Comparison of ENCODE assay signal across 9 cellular contexts in the genomic region with DNA sequence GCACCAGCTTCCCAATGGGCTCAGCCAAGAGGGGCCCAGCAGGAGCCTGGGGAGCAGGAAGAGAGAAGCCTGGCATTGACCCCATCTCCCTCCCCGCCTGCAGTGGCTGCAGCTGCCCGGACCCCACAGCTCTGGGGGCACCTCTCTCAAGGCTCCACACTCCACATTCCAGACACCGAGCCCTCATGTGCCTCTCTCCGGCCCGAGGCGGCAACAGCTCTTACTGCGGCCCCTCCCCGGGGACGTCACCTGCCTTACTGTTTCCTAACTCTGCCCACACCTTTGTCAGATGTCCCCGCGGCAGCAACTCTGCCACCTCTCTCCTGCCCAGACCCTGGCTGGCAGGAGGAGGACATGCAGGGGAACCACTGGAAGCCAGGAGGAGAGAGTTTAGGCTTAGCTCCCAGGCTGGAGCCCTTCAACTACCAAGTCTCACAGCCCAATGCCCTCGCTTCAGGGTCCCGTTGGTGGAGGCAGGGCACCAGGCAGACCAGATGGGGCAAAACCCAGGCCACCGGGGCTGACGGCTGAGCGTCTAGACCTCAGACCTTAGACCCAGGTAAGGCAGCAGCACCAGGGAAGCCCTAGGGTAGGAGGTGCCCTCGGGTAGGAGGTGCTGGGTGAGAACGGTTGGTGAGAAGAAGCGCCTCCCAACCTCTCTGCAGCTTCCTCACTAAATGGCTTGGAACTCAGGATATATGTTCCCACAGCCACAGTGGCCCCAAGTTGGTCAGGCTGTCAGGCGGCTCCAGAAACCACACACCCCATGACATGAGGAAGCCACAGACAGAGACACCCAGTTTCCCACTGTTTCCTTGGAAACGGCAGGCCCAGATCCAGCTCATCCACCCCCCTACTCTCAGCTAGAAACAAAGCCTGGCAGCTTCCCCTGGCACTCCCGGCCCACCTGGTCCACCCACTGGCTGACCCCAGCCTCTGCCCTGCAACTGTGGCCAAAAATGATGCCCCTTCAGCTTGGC. TPM values are rescaled to one million over a fixed set of nuclear protein-coding genes. Genes with fewer than 3 reads are reported as not detected.
DNase-seq lines count a peak whose midpoint lies in the region; ATAC-seq and TF ChIP-seq lines count a peak whose summit lies in the region.
"Had no signal": no experiment of that assay in that cellular context is flagged by ENCODE, and none has a peak within 500 bp of the region (broad histone marks: within the 10 kb centered on the region; RNA-seq: fewer than 3 reads in every experiment).

No MANE protein-coding gene starts in this region.

- no peaks in the 10 kb centered on the region for H3K9me3 Mint-ChIP-seq in Calu3 (ENCODE audit: low read depth, unreplicated experiment)
- H3K9me3 Mint-ChIP-seq in endodermal cell, result no peaks in the 10 kb centered on the region

- TF ChIP-seq POLR2A in NB4 (IDR thresholded peaks at IDR 0.05; ENCODE audit: extremely low read depth, insufficient read length), result no peak

- intact Hi-C loops in Calu3 (cut with micrococcal nuclease; ENCODE audit: unreplicated experiment), result loop anchor here (5.0 kb wide), 2 partner anchors 39 to 321 kb away; no protein-coding TSS in a partner anchor

- no peak overlapping the region for H3K27ac Mint-ChIP-seq in Calu3 (ENCODE audit: unreplicated experiment)
- no peak overlapping the region for H3K27ac Mint-ChIP-seq in endodermal cell

- H3K4me3 ChIP-seq in NB4 (ENCODE audit: low read depth, low read length), result no peak overlapping the region
- peak overlapping the region; percentile 86 for H3K4me3 ChIP-seq in endodermal cell (ENCODE audit: low read length)
- H3K4me3 ChIP-seq in parathyroid adenoma (ENCODE audit: low read depth, low read length), result no peak overlapping the region

- no peaks in the 10 kb centered on the region for H3K9me3 ChIP-seq in endodermal cell (ENCODE audit: control insufficient read depth, low read length)
- H3K9me3 ChIP-seq in parathyroid adenoma (ENCODE audit: control insufficient read depth, low read length), result no peaks in the 10 kb centered on the region

- 93 to 95% methylated on average over 9 to 22 of the region's 22 CpGs for WGBS in endodermal cell (ENCODE audit: insufficient coverage in 1 of 2, insufficient read length in 1 of 2), 2 experiments

- no peak overlapping the region for H3K9ac ChIP-seq in endodermal cell (ENCODE audit: extremely low read depth, low read length, poor library complexity, severe bottlenecking)
- no peak overlapping the region for H3K9ac ChIP-seq in parathyroid adenoma

- DNase-seq in Calu3 (no peak), NB4 (ENCODE audit: low read depth) (peak; percentile 25), endodermal cell (no peak), LoVo (ENCODE audit: low spot score) (no peak)
- DNase-seq: SW 1271 had no signal

- BruUV-seq in Calu3 (replicated peaks; lab: Mats Ljungman, UMichigan), result no TSS peak

- H3K4me1 Mint-ChIP-seq in Calu3 (ENCODE audit: low read depth, unreplicated experiment), result peaks cover 14% of the 10 kb centered on the region
- H3K4me1 Mint-ChIP-seq in endodermal cell, result peaks cover 6% of the 10 kb centered on the region

- ATAC-seq in GM18907 (IDR thresholded peaks at IDR 0.05; ENCODE audit: unreplicated experiment) (no peak), HG02763 (IDR thresholded peaks at IDR 0.05; ENCODE audit: unreplicated experiment) (no peak), HG02678 (IDR thresholded peaks at IDR 0.05; ENCODE audit: unreplicated experiment) (no peak)

- H3K27ac ChIP-seq in endodermal cell (ENCODE audit: low read depth, low read length), result no peak overlapping the region
- no peak overlapping the region for H3K27ac ChIP-seq in parathyroid adenoma

- TF ChIP-seq CTCF in Calu3 (IDR thresholded peaks at IDR 0.05; ENCODE audit: unreplicated experiment) (no peak), NB4 (IDR thresholded peaks at IDR 0.05; ENCODE audit: low read depth, low read length) (no peak), endodermal cell (conservative IDR thresholded peaks at IDR 0.05) (no peak), parathyroid adenoma (IDR thresholded peaks at IDR 0.05) (no peak)

- CTCF ChIA-PET in Calu3 (lab: Charles Lee), result interaction anchor here (0.5 to 1.4 kb wide), 2 partner anchors 98 to 207 kb away, joined by 3 to 4 read pairs; no protein-coding TSS in a partner anchor

- peak overlapping the region; percentile 99 for H2AFZ ChIP-seq in parathyroid adenoma

- H3K27me3 Mint-ChIP-seq in Calu3 (ENCODE audit: unreplicated experiment) (peaks cover 41% of the 10 kb centered on the region), endodermal cell (ENCODE audit: insufficient read depth) (peaks cover 31% of the 10 kb centered on the region)

- H3K36me3 Mint-ChIP-seq in Calu3 (ENCODE audit: insufficient read depth, unreplicated experiment), result peaks cover 16% of the 10 kb centered on the region
- H3K36me3 Mint-ChIP-seq in endodermal cell (ENCODE audit: low read depth), result no peaks in the 10 kb centered on the region

- H3K27me3 ChIP-seq in endodermal cell (ENCODE audit: control insufficient read depth, insufficient read depth, low read length, poor library complexity, severe bottlenecking), result peaks cover 32% of the 10 kb centered on the region
- no peaks in the 10 kb centered on the region for H3K27me3 ChIP-seq in parathyroid adenoma (ENCODE audit: control insufficient read depth, insufficient read depth, low read length)

- no peaks in the 10 kb centered on the region for H3K36me3 ChIP-seq in endodermal cell (ENCODE audit: control insufficient read depth, insufficient read depth, low read length)
- no peaks in the 10 kb centered on the region for H3K36me3 ChIP-seq in parathyroid adenoma (ENCODE audit: control insufficient read depth, insufficient read depth, low read length)

- H3K79me2 ChIP-seq in parathyroid adenoma, result no peaks in the 10 kb centered on the region

- no peaks in the 10 kb centered on the region for H3K4me1 ChIP-seq in endodermal cell (ENCODE audit: control insufficient read depth, insufficient read depth, low read length)
- H3K4me1 ChIP-seq in parathyroid adenoma, result peaks cover 8% of the 10 kb centered on the region

- no peak overlapping the region for H3K4me2 ChIP-seq in parathyroid adenoma (ENCODE audit: low read length)

- peak overlapping the region; percentile 86 for H3K4me3 Mint-ChIP-seq in Calu3 (ENCODE audit: low read depth, unreplicated experiment)
- H3K4me3 Mint-ChIP-seq in endodermal cell, result peak overlapping the region; percentile 77

RNA-seq across cellular contexts. Expression of gene MLPH, which starts 13.3 kb away (rescaled TPM):
- 39.8 and 47.2 TPM in 2 replicates for total RNA-seq in Calu3 (2022)
- total RNA-seq in endodermal cell, result 1 to 10 TPM in 1 of 2 donors, under 1 TPM in 1; 0.75 to 1.0 TPM
- polyA plus RNA-seq in endodermal cell (2013, experiment 1 of 2), result 1.1 TPM
- 0.58 TPM for polyA plus RNA-seq in endodermal cell (2013, experiment 2 of 2)

RNA-seq across cellular contexts. Expression of gene COL6A3, which starts 59.8 kb away (rescaled TPM):
- 0.07 TPM in 1 of 2 replicates, not detected in the other for total RNA-seq in Calu3 (2022)
- 1 to 10 TPM in 1 of 2 donors, under 1 TPM in 1; 0.40 to 1.2 TPM for total RNA-seq in endodermal cell
- polyA plus RNA-seq in endodermal cell (2013, experiment 1 of 2), result 21.1 TPM
- 20.4 TPM for polyA plus RNA-seq in endodermal cell (2013, experiment 2 of 2)

Comparison
In these comparisons a context has a peak if more than half of its experiments do, and no peak if none do; other contexts are left out.
1. RNA of gene MLPH, which starts 13.3 kb away (total RNA-seq): 39.8 to 47.2 TPM in Calu3; 0.75 to 1.0 TPM in endodermal cell; every median in the first group is over 10 times any median in the second.